In the genomic region with DNA sequence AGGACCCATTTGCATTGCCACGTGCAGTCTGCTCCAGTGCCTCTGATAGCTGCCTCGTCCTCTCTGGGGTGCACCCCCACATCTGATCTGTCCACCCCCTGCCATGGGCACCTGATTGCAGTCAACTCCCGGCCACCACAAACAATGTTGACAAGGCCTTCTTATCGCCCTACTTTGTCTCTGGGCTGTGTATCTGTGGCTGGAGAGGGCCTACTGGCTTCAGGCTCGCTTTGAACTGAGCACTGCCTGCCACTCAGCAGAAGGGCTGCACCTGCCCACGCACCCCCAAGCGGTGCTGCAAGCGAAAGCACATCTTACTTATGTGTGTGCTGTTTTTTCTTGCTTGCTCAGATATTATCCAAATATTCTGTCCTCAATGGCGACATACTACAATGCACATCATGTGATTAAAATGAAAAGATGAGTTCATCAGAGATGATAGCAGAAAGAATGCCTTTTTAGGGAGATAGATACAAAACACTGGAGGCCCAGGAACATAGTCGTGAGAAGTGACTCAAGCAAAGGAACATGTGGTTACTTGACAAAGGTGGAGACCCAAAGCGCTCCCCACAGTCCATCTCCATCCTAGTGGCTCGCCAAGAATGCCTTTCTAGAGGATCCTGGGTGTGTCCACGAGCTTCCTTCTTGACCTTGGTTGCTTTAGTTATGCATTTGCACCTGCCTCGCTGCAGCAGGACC, we compare ENCODE assay signal across 22 cellular contexts. TPM values are rescaled to one million over a fixed set of nuclear protein-coding genes. Genes with fewer than 3 reads are reported as not detected.
DNase-seq lines count a peak whose midpoint lies in the region; ATAC-seq lines count a peak whose summit lies in the region.
"Had no signal": no experiment of that assay in that cellular context is flagged by ENCODE, and none has a peak within 500 bp of the region (broad histone marks: within the 10 kb centered on the region; RNA-seq: fewer than 3 reads in every experiment).

No MANE protein-coding gene starts in this region.

- H3K4me3 ChIP-seq in CD4-positive, alpha-beta memory T cell (ENCODE audit: low read length in 2 of 2): no peak overlapping the region
- no peak overlapping the region for H3K4me3 ChIP-seq in naive thymus-derived CD4-positive, alpha-beta T cell (ENCODE audit: low read length)
- H3K4me3 ChIP-seq: BLaER1, colonic mucosa, smooth muscle cell had no signal

- DNase-seq in activated CD4-positive, alpha-beta T cell treated with anti-CD3 and anti-CD28 coated beads, Interleukin-2, amount 10 ng/mL, durations not matched to agents 24 days and 14 days: no peak
- DNase-seq in activated CD4-positive, alpha-beta T cell treated with anti-CD3 and anti-CD28 coated beads, Interleukin-2, amount 50 U/mL, for 4 hours: no peak
- peak in 2 of 5 donors; percentile 15 to 33 for DNase-seq in CD4-positive, alpha-beta memory T cell
- peak in 2 of 9 donors; percentile 22 to 25 for DNase-seq in naive thymus-derived CD4-positive, alpha-beta T cell
- DNase-seq in Right ventricle myocardium inferior (ENCODE audit: missing footprints): no peak
- DNase-seq in NCI-H2029 treated with DMSO at 0.1 percent for 48 hours (lab: John Stamatoyannopoulos, UW): no peak
- DNase-seq: brain microvascular endothelial cell, colonic mucosa, endodermal cell, KBM-7, kidney glomerular epithelial cell, NCI-H1436 treated with DMSO at 0.1 percent for 48 hours, NCI-H2171 treated with DMSO at 0.1 percent for 48 hours, NCI-H526 treated with DMSO at 0.1 percent for 48 hours, RPMI8226, SK-N-SH, trophoblast cell had no signal

- no peaks in the 10 kb centered on the region for H3K36me3 Mint-ChIP-seq in activated CD4-positive, alpha-beta T cell treated with anti-CD3 and anti-CD28 coated beads, Interleukin-2, amount 10 ng/mL, durations not matched to agents 24 days and 14 days (ENCODE audit: low read depth)
- H3K36me3 Mint-ChIP-seq in CD4-positive, alpha-beta memory T cell: no peaks in the 10 kb centered on the region
- no peaks in the 10 kb centered on the region for H3K36me3 Mint-ChIP-seq in activated T-helper 17 cell treated with anti-CD3 and anti-CD28 coated beads, Interleukin-2, amount 50 U/mL, for 72 hours (ENCODE audit: low read depth)
- no peaks in the 10 kb centered on the region for H3K36me3 Mint-ChIP-seq in naive thymus-derived CD4-positive, alpha-beta T cell
- H3K36me3 Mint-ChIP-seq in stimulated activated memory B cell treated with anti-CD40 and anti-IgM and Interleukin-4, amounts not matched to agents 10 μg/mL and 1 μg/mL and 100 μg/mL, for 72 hours: no peaks in the 10 kb centered on the region

- intact Hi-C loops in activated CD4-positive, alpha-beta T cell treated with anti-CD3 and anti-CD28 coated beads, Interleukin-2, amount 10 ng/mL, durations not matched to agents 24 days and 14 days (cut with micrococcal nuclease): no loop called here
- intact Hi-C loops in CD4-positive, alpha-beta memory T cell (cut with micrococcal nuclease): loop anchor here (2.0 kb wide), 1 partner anchor 46 kb away; no protein-coding TSS in a partner anchor
- intact Hi-C loops in naive thymus-derived CD4-positive, alpha-beta T cell (cut with micrococcal nuclease): loop anchor here in 1 of 2 donors (1.0 to 2.0 kb wide), 2 partner anchors 16 to 46 kb away; no protein-coding TSS in a partner anchor
- intact Hi-C loops in Right ventricle myocardium inferior (cut with DNase I): no loop called here

- H3K27ac ChIP-seq in CD4-positive, alpha-beta memory T cell (ENCODE audit: low read depth, low read length): no peak overlapping the region
- no peak overlapping the region for H3K27ac ChIP-seq in naive thymus-derived CD4-positive, alpha-beta T cell (ENCODE audit: low read depth, low read length)
- H3K27ac ChIP-seq: BLaER1, brain microvascular endothelial cell, colonic mucosa, neutrophil had no signal

- H3K27me3 Mint-ChIP-seq in activated CD4-positive, alpha-beta T cell treated with anti-CD3 and anti-CD28 coated beads, Interleukin-2, amount 10 ng/mL, durations not matched to agents 24 days and 14 days: no peaks in the 10 kb centered on the region
- H3K27me3 Mint-ChIP-seq in CD4-positive, alpha-beta memory T cell: no peaks in the 10 kb centered on the region
- H3K27me3 Mint-ChIP-seq in activated T-helper 17 cell treated with anti-CD3 and anti-CD28 coated beads, Interleukin-2, amount 50 U/mL, for 72 hours: no peaks in the 10 kb centered on the region
- no peaks in the 10 kb centered on the region for H3K27me3 Mint-ChIP-seq in naive thymus-derived CD4-positive, alpha-beta T cell
- H3K27me3 Mint-ChIP-seq in stimulated activated memory B cell treated with anti-CD40 and anti-IgM and Interleukin-4, amounts not matched to agents 10 μg/mL and 1 μg/mL and 100 μg/mL, for 72 hours: no peaks in the 10 kb centered on the region

- ATAC-seq in activated T-helper 17 cell treated with anti-CD3 and anti-CD28 coated beads, Interleukin-2, amount 50 U/mL, for 72 hours (replicated peaks): peak; percentile 73
- ATAC-seq in naive thymus-derived CD4-positive, alpha-beta T cell: peak; percentile 58
- ATAC-seq in Right ventricle myocardium inferior: no peak
- no peak for ATAC-seq in stimulated activated memory B cell treated with anti-CD40 and anti-IgM and Interleukin-4, amounts not matched to agents 10 μg/mL and 1 μg/mL and 100 μg/mL, for 72 hours

- H3K4me1 Mint-ChIP-seq in activated CD4-positive, alpha-beta T cell treated with anti-CD3 and anti-CD28 coated beads, Interleukin-2, amount 10 ng/mL, durations not matched to agents 24 days and 14 days: peaks cover 14% of the 10 kb centered on the region
- H3K4me1 Mint-ChIP-seq in CD4-positive, alpha-beta memory T cell: peaks cover 5 to 12% (median 7%) of the 10 kb centered on the region in 4 donors
- peaks cover 17% of the 10 kb centered on the region for H3K4me1 Mint-ChIP-seq in activated T-helper 17 cell treated with anti-CD3 and anti-CD28 coated beads, Interleukin-2, amount 50 U/mL, for 72 hours
- peaks cover 7 to 22% (median 10%) of the 10 kb centered on the region in 7 donors for H3K4me1 Mint-ChIP-seq in naive thymus-derived CD4-positive, alpha-beta T cell
- H3K4me1 Mint-ChIP-seq in stimulated activated memory B cell treated with anti-CD40 and anti-IgM and Interleukin-4, amounts not matched to agents 10 μg/mL and 1 μg/mL and 100 μg/mL, for 72 hours: no peaks in the 10 kb centered on the region
- H3K4me1 Mint-ChIP-seq: endodermal cell had no signal

- H3K36me3 ChIP-seq in CD4-positive, alpha-beta memory T cell (ENCODE audit: insufficient read depth, low read length): no peaks in the 10 kb centered on the region
- no peaks in the 10 kb centered on the region for H3K36me3 ChIP-seq in naive thymus-derived CD4-positive, alpha-beta T cell (ENCODE audit: control insufficient read depth in 2 of 3, insufficient read depth in 3 of 3, low read length in 3 of 3)
- H3K36me3 ChIP-seq: BLaER1, brain microvascular endothelial cell, colonic mucosa, neutrophil had no signal

- no peaks in the 10 kb centered on the region for H3K4me1 ChIP-seq in CD4-positive, alpha-beta memory T cell (ENCODE audit: insufficient read depth, low read length)
- no peaks in the 10 kb centered on the region for H3K4me1 ChIP-seq in naive thymus-derived CD4-positive, alpha-beta T cell (ENCODE audit: control insufficient read depth in 2 of 2, insufficient read depth in 2 of 2, low read length in 2 of 2)
- H3K4me1 ChIP-seq: colonic mucosa had no signal

- H3K27me3 ChIP-seq in CD4-positive, alpha-beta memory T cell (ENCODE audit: insufficient read depth, low read length): no peaks in the 10 kb centered on the region
- H3K27me3 ChIP-seq in naive thymus-derived CD4-positive, alpha-beta T cell (ENCODE audit: control insufficient read depth in 2 of 2, insufficient read depth in 2 of 2, low read length in 2 of 2): no peaks in the 10 kb centered on the region
- H3K27me3 ChIP-seq: BLaER1, brain microvascular endothelial cell, colonic mucosa, neutrophil had no signal

- no peak overlapping the region for H3K4me3 Mint-ChIP-seq in activated CD4-positive, alpha-beta T cell treated with anti-CD3 and anti-CD28 coated beads, Interleukin-2, amount 10 ng/mL, durations not matched to agents 24 days and 14 days
- no peak overlapping the region for H3K4me3 Mint-ChIP-seq in CD4-positive, alpha-beta memory T cell
- peak overlapping the region; percentile 58 for H3K4me3 Mint-ChIP-seq in activated T-helper 17 cell treated with anti-CD3 and anti-CD28 coated beads, Interleukin-2, amount 50 U/mL, for 72 hours
- H3K4me3 Mint-ChIP-seq in naive thymus-derived CD4-positive, alpha-beta T cell: peak overlapping the region in 1 of 10 donors; percentile 7
- no peak overlapping the region for H3K4me3 Mint-ChIP-seq in stimulated activated memory B cell treated with anti-CD40 and anti-IgM and Interleukin-4, amounts not matched to agents 10 μg/mL and 1 μg/mL and 100 μg/mL, for 72 hours
- H3K4me3 Mint-ChIP-seq: endodermal cell had no signal

- POLR2A ChIA-PET in CD4-positive, alpha-beta memory T cell (lab: Charles Lee; ENCODE audit: partially characterized antibody): no interaction called here
- POLR2A ChIA-PET in naive thymus-derived CD4-positive, alpha-beta T cell (lab: Charles Lee): interaction anchor here (1.5 kb wide), 1 partner anchor 9 kb away, joined by 3 read pairs; no protein-coding TSS in a partner anchor

- H3K9me3 Mint-ChIP-seq in activated CD4-positive, alpha-beta T cell treated with anti-CD3 and anti-CD28 coated beads, Interleukin-2, amount 10 ng/mL, durations not matched to agents 24 days and 14 days: no peaks in the 10 kb centered on the region
- H3K9me3 Mint-ChIP-seq in CD4-positive, alpha-beta memory T cell: peaks cover 0 to 3% (median 0%) of the 10 kb centered on the region in 8 donors
- no peaks in the 10 kb centered on the region for H3K9me3 Mint-ChIP-seq in activated T-helper 17 cell treated with anti-CD3 and anti-CD28 coated beads, Interleukin-2, amount 50 U/mL, for 72 hours
- H3K9me3 Mint-ChIP-seq in naive thymus-derived CD4-positive, alpha-beta T cell: no peaks in the 10 kb centered on the region
- no peaks in the 10 kb centered on the region for H3K9me3 Mint-ChIP-seq in stimulated activated memory B cell treated with anti-CD40 and anti-IgM and Interleukin-4, amounts not matched to agents 10 μg/mL and 1 μg/mL and 100 μg/mL, for 72 hours
- H3K9me3 Mint-ChIP-seq: endodermal cell had no signal

- H3K9me3 ChIP-seq in CD4-positive, alpha-beta memory T cell (ENCODE audit: control insufficient read depth in 1 of 2, low read length in 2 of 2): no peaks in the 10 kb centered on the region
- no peaks in the 10 kb centered on the region for H3K9me3 ChIP-seq in naive thymus-derived CD4-positive, alpha-beta T cell (ENCODE audit: control insufficient read depth in 2 of 3, low read length in 3 of 3)
- H3K9me3 ChIP-seq: BLaER1, colonic mucosa, neutrophil, SK-N-SH had no signal

- H3K27ac Mint-ChIP-seq in activated CD4-positive, alpha-beta T cell treated with anti-CD3 and anti-CD28 coated beads, Interleukin-2, amount 10 ng/mL, durations not matched to agents 24 days and 14 days: peak overlapping the region; percentile 30
- H3K27ac Mint-ChIP-seq in CD4-positive, alpha-beta memory T cell: peak overlapping the region in 4 of 7 donors; percentile 52 to 89 (median 76)
- peak overlapping the region; percentile 43 for H3K27ac Mint-ChIP-seq in activated T-helper 17 cell treated with anti-CD3 and anti-CD28 coated beads, Interleukin-2, amount 50 U/mL, for 72 hours
- peak overlapping the region; percentile 17 to 88 (median 33) for H3K27ac Mint-ChIP-seq in naive thymus-derived CD4-positive, alpha-beta T cell
- H3K27ac Mint-ChIP-seq in stimulated activated memory B cell treated with anti-CD40 and anti-IgM and Interleukin-4, amounts not matched to agents 10 μg/mL and 1 μg/mL and 100 μg/mL, for 72 hours: no peak overlapping the region
- H3K27ac Mint-ChIP-seq: endodermal cell had no signal

- CTCF ChIA-PET in CD4-positive, alpha-beta memory T cell (lab: Charles Lee; ENCODE audit: partially characterized antibody): interaction anchor here (0.6 to 1.0 kb wide), 2 partner anchors 11 to 625 kb away, joined by 3 read pairs; no protein-coding TSS in a partner anchor
- CTCF ChIA-PET in naive thymus-derived CD4-positive, alpha-beta T cell (lab: Charles Lee): no interaction called here

RNA-seq across cellular contexts. Expression of gene FBLN7, which starts 28.8 kb away (rescaled TPM):
- 26.8 and 28.7 TPM in 2 replicates for total RNA-seq in activated CD4-positive, alpha-beta T cell treated with anti-CD3 and anti-CD28 coated beads, Interleukin-2, amount 10 ng/mL, durations not matched to agents 24 days and 14 days
- 10 to 100 TPM; 34.3 to 37.0 TPM for total RNA-seq in CD4-positive, alpha-beta memory T cell
- 10 to 100 TPM; 29.3 to 41.2 TPM for polyA plus RNA-seq in CD4-positive, alpha-beta memory T cell
- total RNA-seq in activated T-helper 17 cell treated with anti-CD3 and anti-CD28 coated beads, Interleukin-2, amount 50 U/mL, for 72 hours: 10 to 100 TPM; 24.4 to 49.9 TPM
- 10 to 100 TPM; 12.1 to 36.3 (median 20.5) TPM for total RNA-seq in naive thymus-derived CD4-positive, alpha-beta T cell
- polyA plus RNA-seq in naive thymus-derived CD4-positive, alpha-beta T cell: 10 to 100 TPM; 21.0 to 29.0 TPM
- 0.54 TPM for total RNA-seq in Right ventricle myocardium inferior

Comparison
In these comparisons a context has a peak if more than half of its experiments do, and no peak if none do; other contexts are left out.
1. ATAC-seq: peak in activated T-helper 17 cell treated with anti-CD3 and anti-CD28 coated beads, Interleukin-2, amount 50 U/mL, for 72 hours (single experiment) and naive thymus-derived CD4-positive, alpha-beta T cell (single experiment); none in Right ventricle myocardium inferior (single experiment) and stimulated activated memory B cell treated with anti-CD40 and anti-IgM and Interleukin-4, amounts not matched to agents 10 μg/mL and 1 μg/mL and 100 μg/mL, for 72 hours (single experiment).